In the genomic region with DNA sequence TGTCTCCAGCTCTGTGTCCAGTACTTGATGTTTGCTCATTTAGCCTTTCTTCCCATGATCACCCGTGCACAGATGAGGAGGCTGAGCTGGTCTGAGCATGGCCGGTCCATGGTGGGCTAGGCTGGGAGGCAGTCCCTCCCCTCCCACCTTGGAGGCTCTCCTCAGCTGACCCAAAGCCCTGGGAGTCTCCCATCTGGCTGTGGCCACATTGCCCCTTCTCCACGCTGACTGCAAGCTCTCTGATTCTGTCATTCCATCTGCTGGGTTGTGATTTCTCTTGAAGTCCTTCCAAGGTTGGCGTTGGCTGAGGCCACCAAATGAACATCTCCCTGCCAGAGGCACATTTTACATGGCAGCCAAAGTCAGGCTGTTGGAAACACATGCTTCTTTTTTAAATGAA, we compare ENCODE assay signal across 25 cellular contexts. TPM values are rescaled to one million over a fixed set of nuclear protein-coding genes. Genes with fewer than 3 reads are reported as not detected.
DNase-seq lines count a peak whose midpoint lies in the region; ATAC-seq and TF ChIP-seq lines count a peak whose summit lies in the region.
"Had no signal": no experiment of that assay in that cellular context is flagged by ENCODE, and none has a peak within 500 bp of the region (broad histone marks: within the 10 kb centered on the region; RNA-seq: fewer than 3 reads in every experiment).

No MANE protein-coding gene starts in this region.

- TF ChIP-seq POLR2A in testis (IDR thresholded peaks at IDR 0.05), result no peak

- TF ChIP-seq CTCF in brain (conservative IDR thresholded peaks at IDR 0.05) (no peak), neural crest cell (conservative IDR thresholded peaks at IDR 0.05) (no peak), testis (IDR thresholded peaks at IDR 0.05) (no peak), ascending aorta (IDR thresholded peaks at IDR 0.05) (no peak)

- peaks cover 4% of the 10 kb centered on the region for H3K27me3 Mint-ChIP-seq in brain
- no peaks in the 10 kb centered on the region for H3K27me3 Mint-ChIP-seq in neural crest cell (ENCODE audit: low read depth)

- intact Hi-C loops in testis (cut with DNase I; ENCODE audit: low total_unique reads) (no loop called here), ascending aorta (cut with DNase I) (no loop called here)

- H3K36me3 ChIP-seq in testis (ENCODE audit: low read depth, missing control alignments), result no peaks in the 10 kb centered on the region
- no peaks in the 10 kb centered on the region for H3K36me3 ChIP-seq in ascending aorta
- H3K36me3 ChIP-seq: BLaER1 treated with 17β-estradiol and CSF1 and Interleukin-3, amounts not matched to agents 10 nM and 100 nM; MG63 had no signal

- H3K4me1 Mint-ChIP-seq in brain, result peaks cover 61% of the 10 kb centered on the region
- peaks cover 25% of the 10 kb centered on the region for H3K4me1 Mint-ChIP-seq in neural crest cell

- peaks cover 0 to 5% (median 0%) of the 10 kb centered on the region in 5 experiments for H3K9me3 Mint-ChIP-seq in brain
- H3K9me3 Mint-ChIP-seq in neural crest cell, result no peaks in the 10 kb centered on the region

- no peak for ATAC-seq in HG02571 (IDR thresholded peaks at IDR 0.05; ENCODE audit: unreplicated experiment)
- ATAC-seq: HepG2, K562 had no signal

- 96 to 100% methylated on average over 4 of the region's 4 CpGs for WGBS in testis, 2 donors

- peak; percentile 5 for DNase-seq in NCI-H2171 treated with DMSO at 0.1 percent for 48 hours (lab: John Stamatoyannopoulos, UW)
- no peak for DNase-seq in NCI-H2171 (lab: John Stamatoyannopoulos, UW)
- DNase-seq in DMS 273 treated with DMSO at 0.1 percent for 48 hours (lab: John Stamatoyannopoulos, UW), result peak; percentile 90
- no peak for DNase-seq in neural crest cell (ENCODE audit: low read depth, low spot score)
- no peak for DNase-seq in testis
- DNase-seq in ascending aorta (ENCODE audit: low spot score in 2 of 2), result no peak
- DNase-seq: ACHN; Caco-2; CD4-positive, alpha-beta memory T cell; GDM1; H7; HFFc6; MG63; NCI-H1417 treated with DMSO at 0.1 percent for 48 hours; NCI-H1930; NCI-H226; NCI-H526 had no signal

- H3K4me1 ChIP-seq in testis (no peaks in the 10 kb centered on the region), ascending aorta (no peaks in the 10 kb centered on the region)
- H3K4me1 ChIP-seq: Caco-2 had no signal

- H3K27me3 ChIP-seq in testis (no peaks in the 10 kb centered on the region), ascending aorta (no peaks in the 10 kb centered on the region)
- H3K27me3 ChIP-seq: BLaER1 treated with 17β-estradiol and CSF1 and Interleukin-3, amounts not matched to agents 10 nM and 100 nM; MG63 had no signal

- H3K36me3 Mint-ChIP-seq in brain (no peaks in the 10 kb centered on the region), neural crest cell (ENCODE audit: low read depth) (no peaks in the 10 kb centered on the region)
- H3K36me3 Mint-ChIP-seq: CD4-positive, alpha-beta memory T cell had no signal

- no peaks in the 10 kb centered on the region for H3K9me3 ChIP-seq in testis
- H3K9me3 ChIP-seq in ascending aorta, result no peaks in the 10 kb centered on the region
- H3K9me3 ChIP-seq: Caco-2, MG63 had no signal

- H3K4me3 ChIP-seq in testis (no peak overlapping the region), ascending aorta (no peak overlapping the region)
- H3K4me3 ChIP-seq: BLaER1 treated with 17β-estradiol and CSF1 and Interleukin-3, amounts not matched to agents 10 nM and 100 nM; K562; MG63 had no signal

- H3K27ac ChIP-seq in testis (no peak overlapping the region), ascending aorta (no peak overlapping the region)
- H3K27ac ChIP-seq: 22Rv1; BLaER1 treated with 17β-estradiol and CSF1 and Interleukin-3, amounts not matched to agents 10 nM and 100 nM had no signal

- peak overlapping the region in 4 of 5 experiments; percentile 20 to 86 (median 49) for H3K27ac Mint-ChIP-seq in brain
- peak overlapping the region; percentile 15 for H3K27ac Mint-ChIP-seq in neural crest cell (ENCODE audit: unreplicated experiment)
- H3K27ac Mint-ChIP-seq: CD4-positive, alpha-beta memory T cell; HFFc6 had no signal

- H3K4me3 Mint-ChIP-seq in brain (no peak overlapping the region), neural crest cell (no peak overlapping the region)
- H3K4me3 Mint-ChIP-seq: CD4-positive, alpha-beta memory T cell; HFFc6 had no signal

RNA-seq across cellular contexts. Expression of gene ACKR3, which starts 44.0 kb away (rescaled TPM):
- polyA plus RNA-seq in brain (ENCODE audit: insufficient read depth, low read depth, low replicate concordance), result 7.3 TPM
- total RNA-seq in neural crest cell, result 24.5 and 26.2 TPM in 2 replicates
- 10 to 100 TPM; 22.8 to 35.5 TPM for total RNA-seq in testis
- polyA plus RNA-seq in testis (ENCODE audit: insufficient read depth, low read depth, low replicate concordance), result 52.8 TPM
- total RNA-seq in ascending aorta, result 75.6 TPM
- total RNA-seq: HepG2, LHCN-M2, SK-MEL-5 had no signal
- polyA plus RNA-seq: HepG2, K562 had no signal

Comparison
In these comparisons a context has a peak if more than half of its experiments do, and no peak if none do; other contexts are left out.
1. DNase-seq: peak in NCI-H2171 treated with DMSO at 0.1 percent for 48 hours (single experiment) and DMS 273 treated with DMSO at 0.1 percent for 48 hours (single experiment); none in NCI-H2171 (single experiment), neural crest cell (single experiment), testis (single experiment) and ascending aorta (0 of 2).